In genomic region chr6:24840187-24840586, GRCh38 we compare ENCODE assay signal across 1 cellular context.
TF ChIP-seq lines count a peak whose summit lies in the region.

No MANE protein-coding gene starts in this region.

TF ChIP-seq in HEK293T, 16 proteins besides CTCF, POLR2A, EP300 and RAD21:
- TF ChIP-seq TARDBP (IDR thresholded peaks at IDR 0.05), result no peak
TF ChIP-seq in HEK293T: peak in this region for 0.
